Comparison of ENCODE assay signal across 8 cellular contexts in the genomic region with DNA sequence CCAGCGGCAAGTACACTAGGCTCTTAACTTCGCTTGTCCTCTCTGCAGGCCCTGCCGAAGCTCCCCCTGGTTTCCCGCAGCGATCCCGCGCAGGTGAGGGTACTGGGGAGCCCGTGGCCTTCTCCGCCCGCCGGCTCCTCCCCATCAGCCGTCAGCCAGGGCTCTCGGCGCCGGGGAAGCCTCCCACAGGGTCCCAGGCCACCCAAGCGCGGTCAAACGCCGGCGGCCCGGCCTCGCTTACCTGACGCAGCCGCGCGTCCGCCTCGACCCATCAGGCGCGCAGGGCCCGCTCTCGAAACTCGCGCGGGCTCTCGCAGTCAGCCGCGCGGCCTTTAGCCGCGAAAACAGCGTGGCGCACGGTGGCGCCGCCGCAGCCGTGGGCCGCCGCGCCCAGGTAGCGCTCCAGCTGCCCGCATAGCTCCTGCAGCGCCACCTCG. TPM values are rescaled to one million over a fixed set of nuclear protein-coding genes. Genes with fewer than 3 reads are reported as not detected.
DNase-seq lines count a peak whose midpoint lies in the region; ATAC-seq and TF ChIP-seq lines count a peak whose summit lies in the region.
"Not testable (repeated sequence)": the region's sequence is repeated elsewhere in the genome, so short reads cannot be mapped to it uniquely, and the experiment has no call there.

No MANE protein-coding gene starts in this region.

- not testable (repeated sequence) for H3K4me1 ChIP-seq in heart left ventricle

- H3K27me3 ChIP-seq in heart left ventricle, result not testable (repeated sequence)

- not testable (repeated sequence) for H3K4me3 Mint-ChIP-seq in activated CD4-positive, alpha-beta T cell treated with anti-CD3 and anti-CD28 coated beads for 36 hours; stimulated activated naive B cell treated with anti-CD40 and anti-IgM and Interleukin-4, amounts not matched to agents 10 μg/mL and 1 μg/mL and 100 μg/mL, for 72 hours

- H3K27ac Mint-ChIP-seq in activated CD4-positive, alpha-beta T cell treated with anti-CD3 and anti-CD28 coated beads for 36 hours; stimulated activated naive B cell treated with anti-CD40 and anti-IgM and Interleukin-4, amounts not matched to agents 10 μg/mL and 1 μg/mL and 100 μg/mL, for 72 hours: not testable (repeated sequence)

- H3K9me3 ChIP-seq in heart left ventricle, result not testable (repeated sequence)

- no CpG with 5 or more reads among the region's 55 CpGs for WGBS in heart left ventricle, 4 donors

- not testable (repeated sequence) for H3K4me1 Mint-ChIP-seq in activated CD4-positive, alpha-beta T cell treated with anti-CD3 and anti-CD28 coated beads for 36 hours; stimulated activated naive B cell treated with anti-CD40 and anti-IgM and Interleukin-4, amounts not matched to agents 10 μg/mL and 1 μg/mL and 100 μg/mL, for 72 hours

- H3K9me3 Mint-ChIP-seq in activated CD4-positive, alpha-beta T cell treated with anti-CD3 and anti-CD28 coated beads for 36 hours (ENCODE audit: low read depth); stimulated activated naive B cell treated with anti-CD40 and anti-IgM and Interleukin-4, amounts not matched to agents 10 μg/mL and 1 μg/mL and 100 μg/mL, for 72 hours: not testable (repeated sequence)

- not testable (repeated sequence) for H3K36me3 Mint-ChIP-seq in activated CD4-positive, alpha-beta T cell treated with anti-CD3 and anti-CD28 coated beads for 36 hours (ENCODE audit: low read depth); stimulated activated naive B cell treated with anti-CD40 and anti-IgM and Interleukin-4, amounts not matched to agents 10 μg/mL and 1 μg/mL and 100 μg/mL, for 72 hours

- CTCF ChIA-PET in activated CD4-positive, alpha-beta T cell treated with anti-CD3 and anti-CD28 coated beads for 36 hours (lab: Charles Lee), result not testable (repeated sequence)

- TF ChIP-seq POLR2A in heart left ventricle (IDR thresholded peaks at IDR 0.05), result not testable (repeated sequence)

- POLR2A ChIA-PET in activated CD4-positive, alpha-beta T cell treated with anti-CD3 and anti-CD28 coated beads for 36 hours (lab: Charles Lee), result not testable (repeated sequence)

- H3K27ac ChIP-seq in heart left ventricle, result not testable (repeated sequence)

- H3K36me3 ChIP-seq in heart left ventricle, result not testable (repeated sequence)

- peak overlapping the region in 1 of 12 donors; percentile 56 for H3K4me3 ChIP-seq in heart left ventricle

- not testable (repeated sequence) for DNase-seq in activated CD4-positive, alpha-beta T cell treated with anti-CD3 and anti-CD28 coated beads for 36 hours; heart left ventricle; stimulated activated naive B cell treated with anti-CD40 and anti-IgM and Interleukin-4, amounts not matched to agents 10 μg/mL and 1 μg/mL and 100 μg/mL, for 72 hours

- H3K27me3 Mint-ChIP-seq in activated CD4-positive, alpha-beta T cell treated with anti-CD3 and anti-CD28 coated beads for 36 hours; stimulated activated naive B cell treated with anti-CD40 and anti-IgM and Interleukin-4, amounts not matched to agents 10 μg/mL and 1 μg/mL and 100 μg/mL, for 72 hours: not testable (repeated sequence)

- ATAC-seq in GM18517 (IDR thresholded peaks at IDR 0.05; ENCODE audit: unreplicated experiment), result peak; percentile 35
- ATAC-seq in GM19438 (IDR thresholded peaks at IDR 0.05; ENCODE audit: low read depth, unreplicated experiment), result peak; percentile 34
- peak; percentile 32 for ATAC-seq in GM21723 (IDR thresholded peaks at IDR 0.05; ENCODE audit: unreplicated experiment)
- ATAC-seq in HG02885 (IDR thresholded peaks at IDR 0.05; ENCODE audit: poor library complexity, unreplicated experiment), result peak; percentile 48
- peak; percentile 41 for ATAC-seq in HG03280 (IDR thresholded peaks at IDR 0.05; ENCODE audit: unreplicated experiment)
- ATAC-seq in activated CD4-positive, alpha-beta T cell treated with anti-CD3 and anti-CD28 coated beads for 36 hours, result peak; percentile 26
- ATAC-seq in heart left ventricle, result peak in 3 of 4 donors; percentile 17 to 45 (median 24)
- ATAC-seq in stimulated activated naive B cell treated with anti-CD40 and anti-IgM and Interleukin-4, amounts not matched to agents 10 μg/mL and 1 μg/mL and 100 μg/mL, for 72 hours (replicated peaks), result peak; percentile 48 to 53

- intact Hi-C loops in activated CD4-positive, alpha-beta T cell treated with anti-CD3 and anti-CD28 coated beads for 36 hours (cut with DNase I, micrococcal nuclease); heart left ventricle (cut with DNase I): not testable (repeated sequence)

- TF ChIP-seq CTCF in heart left ventricle (IDR thresholded peaks at IDR 0.05), result not testable (repeated sequence)

RNA-seq across cellular contexts. Expression of gene GOLGA8N, which starts 57.2 kb away (rescaled TPM):
- total RNA-seq in activated CD4-positive, alpha-beta T cell treated with anti-CD3 and anti-CD28 coated beads for 36 hours, result 1 to 10 TPM; 2.2 to 2.4 TPM
- total RNA-seq in heart left ventricle, result 10 to 100 TPM in 1 of 9 donors, 1 to 10 TPM in 8; 3.8 to 10.2 (median 5.1) TPM
- polyA plus RNA-seq in heart left ventricle, result 10 to 100 TPM in 1 of 2 donors, 1 to 10 TPM in 1; 1.7 to 12.6 TPM
